22 cellular contexts compared by ENCODE assay signal in genomic region chr1:191284175-191284574, GRCh38.
DNase-seq lines count a peak whose midpoint lies in the region; ATAC-seq, FAIRE-seq and TF ChIP-seq lines count a peak whose summit lies in the region.
"Had no signal": no experiment of that assay in that cellular context is flagged by ENCODE, and none has a peak within 500 bp of the region (broad histone marks: within the 10 kb centered on the region; RNA-seq: fewer than 3 reads in every experiment).

No MANE protein-coding gene starts in this region.

- no peaks in the 10 kb centered on the region for H3K79me2 ChIP-seq in HepG2 (ENCODE audit: insufficient read depth, low read length)
- no peaks in the 10 kb centered on the region for H3K79me2 ChIP-seq in K562 (ENCODE audit: control insufficient read depth, insufficient read depth, low read length)

- H3K4me3 ChIP-seq in HepG2 (replicated peaks in 1 of 3; ENCODE audit: insufficient read depth in 1 of 3, low read depth in 2 of 3, low read length in 3 of 3) (no peak overlapping the region), right lobe of liver (no peak overlapping the region), IMR-90 (ENCODE audit: insufficient read depth, low read depth, low read length) (no peak overlapping the region), K562 (no peak overlapping the region), lower leg skin (ENCODE audit: low read depth, poor library complexity, severe bottlenecking) (no peak overlapping the region), heart left ventricle (no peak overlapping the region)
- H3K4me3 ChIP-seq: BLaER1, GM12878, GM23248 had no signal

- TF ChIP-seq POLR2A in HepG2 (IDR thresholded peaks at IDR 0.05; ENCODE audit: insufficient read depth in 1 of 2, low read depth in 2 of 2, low read length in 2 of 2) (no peak), right lobe of liver (IDR thresholded peaks at IDR 0.05) (no peak), IMR-90 (IDR thresholded peaks at IDR 0.05; ENCODE audit: low read depth, low read length) (no peak), K562 (conservative IDR thresholded peaks at IDR 0.05) (no peak), lower leg skin (IDR thresholded peaks at IDR 0.05) (no peak), heart left ventricle (IDR thresholded peaks at IDR 0.05) (no peak)

- no peaks in the 10 kb centered on the region for H3K4me1 ChIP-seq in HepG2 (ENCODE audit: insufficient read depth, low read length)
- H3K4me1 ChIP-seq in right lobe of liver: no peaks in the 10 kb centered on the region
- H3K4me1 ChIP-seq in IMR-90 (ENCODE audit: control insufficient read depth, insufficient read depth, low read length): no peaks in the 10 kb centered on the region
- H3K4me1 ChIP-seq in K562 (replicated peaks in 1 of 2; ENCODE audit: control insufficient read depth in 2 of 2, insufficient read depth in 2 of 2, low read length in 2 of 2): no peaks in the 10 kb centered on the region
- no peaks in the 10 kb centered on the region for H3K4me1 ChIP-seq in heart left ventricle
- H3K4me1 ChIP-seq: BLaER1, Caco-2 had no signal

- H4K20me1 ChIP-seq in HepG2 (ENCODE audit: insufficient read depth, low read length): no peaks in the 10 kb centered on the region
- H4K20me1 ChIP-seq in IMR-90 (ENCODE audit: insufficient read depth, low read length): no peaks in the 10 kb centered on the region
- no peaks in the 10 kb centered on the region for H4K20me1 ChIP-seq in K562 (replicated peaks; ENCODE audit: control insufficient read depth, insufficient read depth, low read length)
- H4K20me1 ChIP-seq: BLaER1 had no signal

- 0 out of 2 replicates have a peak, but pooled peaks cover 9% of the 10 kb centered on the region for H3K9me3 ChIP-seq in HepG2 (ENCODE audit: low read length)
- H3K9me3 ChIP-seq in right lobe of liver: no peaks in the 10 kb centered on the region
- H3K9me3 ChIP-seq in IMR-90 (ENCODE audit: control insufficient read depth, insufficient read depth, low read length): peaks cover 2% of the 10 kb centered on the region; the same call in 1 of the 2 replicates
- peaks cover 6% of the 10 kb centered on the region; the same call in 1 of the 2 replicates for H3K9me3 ChIP-seq in K562 (replicated peaks; ENCODE audit: control insufficient read depth, insufficient read depth, low read depth, low read length)
- H3K9me3 ChIP-seq in heart left ventricle: peaks cover 0 to 32% (median 5%) of the 10 kb centered on the region in 12 donors
- H3K9me3 ChIP-seq: Caco-2 had no signal

- in situ Hi-C loops in HepG2 (cut with HindIII; ENCODE audit: extremely low pct_ligation_motif_present, low pct_unique_long_range_greater_than_20kb): no loop called here
- in situ Hi-C loops in IMR-90 (cut with MboI; ENCODE audit: low sequenced_read_pairs): no loop called here
- in situ Hi-C loops in K562 (cut with MboI): no loop called here

- H2BK5ac ChIP-seq in IMR-90 (ENCODE audit: low read depth, low read length, poor library complexity, severe bottlenecking): no peak overlapping the region

- CTCF ChIA-PET in HepG2 (lab: Yijun Ruan, JAX; ENCODE audit: low intra/inter-chr PET ratio, low total read pairs) (no interaction called here), IMR-90 (lab: Yijun Ruan, JAX) (no interaction called here), K562 (lab: Yijun Ruan, JAX; ENCODE audit: low intra/inter-chr PET ratio) (no interaction called here)

- POLR2A ChIA-PET in HepG2 (lab: Yijun Ruan, JAX) (no interaction called here), IMR-90 (lab: Charles Lee; ENCODE audit: unreplicated experiment) (no interaction called here), K562 (lab: Yijun Ruan, JAX) (no interaction called here)

- DNase-seq in HepG2 (ENCODE audit: low spot score) (no peak), right lobe of liver (no peak), IMR-90 (no peak), K562 (ENCODE audit: extremely low read depth in 1 of 4, low spot score in 3 of 4) (no peak), lower leg skin (ENCODE audit: low spot score in 2 of 2) (no peak), heart left ventricle (no peak)
- DNase-seq: 8988T; Caco-2; CD4-positive, CD25-positive, alpha-beta regulatory T cell; CD8-positive, alpha-beta T cell; DMS 273 treated with DMSO at 0.1 percent for 48 hours; DMS79; EL; GDM1; GM23248; H7; HCEC 1CT had no signal

- no peaks in the 10 kb centered on the region for H3K9me1 ChIP-seq in IMR-90 (ENCODE audit: insufficient read depth, low read length)
- H3K9me1 ChIP-seq in K562 (ENCODE audit: control insufficient read depth, insufficient read depth, low read length): no peaks in the 10 kb centered on the region

- no peak overlapping the region for H3K4ac ChIP-seq in IMR-90 (ENCODE audit: low read depth, low read length)

- no peak overlapping the region for H3K4me2 ChIP-seq in HepG2 (ENCODE audit: low read depth, low read length)
- no peak overlapping the region for H3K4me2 ChIP-seq in IMR-90 (ENCODE audit: low read depth, low read length)
- H3K4me2 ChIP-seq in K562 (ENCODE audit: insufficient read depth, low read length): no peak overlapping the region
- H3K4me2 ChIP-seq: BLaER1 had no signal

- no peak overlapping the region for H3K9ac ChIP-seq in HepG2 (ENCODE audit: insufficient read depth, low read depth, low read length)
- no peak overlapping the region for H3K9ac ChIP-seq in IMR-90 (ENCODE audit: low read depth, low read length)
- no peak overlapping the region for H3K9ac ChIP-seq in K562 (ENCODE audit: insufficient read depth in 1 of 2, low read depth in 2 of 2, low read length in 2 of 2)
- H3K9ac ChIP-seq: BLaER1, GM23248 had no signal

- H3K36me3 ChIP-seq in HepG2 (replicated peaks in 1 of 2; ENCODE audit: control insufficient read depth in 1 of 2, insufficient read depth in 2 of 2, low read length in 2 of 2) (no peaks in the 10 kb centered on the region), right lobe of liver (no peaks in the 10 kb centered on the region), IMR-90 (ENCODE audit: control insufficient read depth, insufficient read depth, low read length) (no peaks in the 10 kb centered on the region), K562 (ENCODE audit: control insufficient read depth, insufficient read depth, low read length) (no peaks in the 10 kb centered on the region), heart left ventricle (no peaks in the 10 kb centered on the region)
- H3K36me3 ChIP-seq: BLaER1 had no signal

- no peak overlapping the region for H2AFZ ChIP-seq in HepG2 (ENCODE audit: low read length)
- no peak overlapping the region for H2AFZ ChIP-seq in IMR-90 (replicated peaks; ENCODE audit: low read length, poor library complexity)
- no peak overlapping the region for H2AFZ ChIP-seq in K562 (ENCODE audit: low read depth, low read length)
- H2AFZ ChIP-seq: GM23248 had no signal

- intact Hi-C loops in HepG2 (cut with micrococcal nuclease; ENCODE audit: unreplicated experiment): no loop called here
- intact Hi-C loops in right lobe of liver (cut with DNase I): no loop called here
- intact Hi-C loops in IMR-90 (cut with micrococcal nuclease): no loop called here
- intact Hi-C loops in K562 (cut with micrococcal nuclease): no loop called here
- intact Hi-C loops in lower leg skin (cut with DNase I; ENCODE audit: low total_unique reads): no loop called here
- intact Hi-C loops in heart left ventricle (cut with DNase I): no loop called here

- H3K27ac ChIP-seq in HepG2 (ENCODE audit: extremely low read length, insufficient read depth, low read length) (no peak overlapping the region), right lobe of liver (no peak overlapping the region), IMR-90 (ENCODE audit: insufficient read depth, low read length) (no peak overlapping the region), K562 (ENCODE audit: extremely low read depth, low read depth, low read length) (no peak overlapping the region), heart left ventricle (no peak overlapping the region)
- H3K27ac ChIP-seq: BLaER1, C4-2B, GM23248 had no signal

- TF ChIP-seq EP300 in HepG2 (IDR thresholded peaks at IDR 0.05; ENCODE audit: low read depth in 2 of 2, low read length in 2 of 2) (no peak), HepG2 (CRISPR knock-in tag; IDR thresholded peaks at IDR 0.05; ENCODE audit: borderline replicate concordance) (no peak), K562 (IDR thresholded peaks at IDR 0.05; ENCODE audit: low read length) (no peak)

- H2BK15ac ChIP-seq in IMR-90 (ENCODE audit: low read depth, low read length): no peak overlapping the region

- ATAC-seq in HepG2 (no peak), right lobe of liver (no peak), IMR-90 (ENCODE audit: low read depth) (no peak), K562 (no peak), heart left ventricle (no peak)
- ATAC-seq: CD8-positive, alpha-beta T cell; GM12878 had no signal

- no peak overlapping the region for H4K91ac ChIP-seq in IMR-90 (ENCODE audit: insufficient read depth, low read depth, low read length)

- no peak for TF ChIP-seq RAD21 in HepG2 (CRISPR knock-in tag; IDR thresholded peaks at IDR 0.05)
- no peak for TF ChIP-seq RAD21 in IMR-90 (IDR thresholded peaks at IDR 0.05; ENCODE audit: low read length)
- no peak for TF ChIP-seq RAD21 in K562 (CRISPR knock-in tag; conservative IDR thresholded peaks at IDR 0.05 in 1 of 2, IDR thresholded peaks at IDR 0.05 in 1 of 2)

- H3K56ac ChIP-seq in IMR-90 (ENCODE audit: extremely low read depth, insufficient read depth, low read length): no peak overlapping the region

- no TSS peak for BruUV-seq in HepG2 (replicated peaks; lab: Mats Ljungman, UMichigan)
- no TSS peak for BruUV-seq in IMR-90 (replicated peaks; lab: Mats Ljungman, UMichigan)
- no TSS peak for BruUV-seq in K562 (replicated peaks; lab: Mats Ljungman, UMichigan)

- H2BK120ac ChIP-seq in IMR-90 (ENCODE audit: low read depth, low read length): no peak overlapping the region

- FAIRE-seq in HepG2 (lab: Jason Lieb, UNC) (no peak), K562 (lab: Jason Lieb, UNC) (no peak)
- FAIRE-seq: GM12878, GM19239, H1 had no signal

- dilution Hi-C loops in IMR-90 (cut with HindIII; ENCODE audit: low sequenced_read_pairs, unreplicated experiment): no loop called here

- no peak overlapping the region for H3K23ac ChIP-seq in IMR-90 (ENCODE audit: low read depth, low read length)

- H2AK9ac ChIP-seq in IMR-90 (replicated peaks; ENCODE audit: low read depth, low read length, poor library complexity): no peak overlapping the region

- H3K14ac ChIP-seq in IMR-90 (replicated peaks; ENCODE audit: low read depth, low read length): no peak overlapping the region

- TF ChIP-seq CTCF in HepG2 (CRISPR knock-in tag; IDR thresholded peaks at IDR 0.05) (no peak), right lobe of liver (IDR thresholded peaks at IDR 0.05) (no peak), IMR-90 (conservative IDR thresholded peaks at IDR 0.05; ENCODE audit: low read depth, low read length) (no peak), K562 (IDR thresholded peaks at IDR 0.05 in 2 of 3, conservative IDR thresholded peaks at IDR 0.05 in 1 of 3; ENCODE audit: insufficient read depth in 2 of 3, low read depth in 1 of 3, low read length in 3 of 3) (no peak), lower leg skin (IDR thresholded peaks at IDR 0.05) (no peak), heart left ventricle (IDR thresholded peaks at IDR 0.05) (no peak)

- no peak overlapping the region for H2BK20ac ChIP-seq in IMR-90 (ENCODE audit: low read depth, low read length)

- no peaks in the 10 kb centered on the region for H3K27me3 ChIP-seq in HepG2 (ENCODE audit: control insufficient read depth in 1 of 2, insufficient read depth in 2 of 2, low read length in 2 of 2)
- H3K27me3 ChIP-seq in right lobe of liver: no peaks in the 10 kb centered on the region
- H3K27me3 ChIP-seq in IMR-90 (ENCODE audit: control insufficient read depth, insufficient read depth, low read length): no peaks in the 10 kb centered on the region
- no peaks in the 10 kb centered on the region for H3K27me3 ChIP-seq in K562 (ENCODE audit: control insufficient read depth in 2 of 2, insufficient read depth in 2 of 2, low read length in 2 of 2)
- H3K27me3 ChIP-seq in heart left ventricle: no peaks in the 10 kb centered on the region
- H3K27me3 ChIP-seq: BLaER1 had no signal

- H4K8ac ChIP-seq in IMR-90 (ENCODE audit: low read depth in 2 of 2, low read length in 2 of 2): no peak overlapping the region

- no peaks in the 10 kb centered on the region for H3K79me1 ChIP-seq in IMR-90 (ENCODE audit: low read depth in 1 of 2, low read length in 2 of 2)

- H3K18ac ChIP-seq in IMR-90 (ENCODE audit: low read depth, low read length): no peak overlapping the region

- no peak overlapping the region for H4K5ac ChIP-seq in IMR-90 (ENCODE audit: low read depth, low read length)

- H2AK5ac ChIP-seq in IMR-90 (ENCODE audit: low read depth, low read length): no peak overlapping the region

Comparison
In these comparisons a context has a peak if more than half of its experiments do, and no peak if none do; other contexts are left out.
1. Of the 241 proteins assayed by ChIP-seq in both HepG2 and K562: peak only in HepG2: none; only in K562: MAFF, MAFG, NFE2 and TRIM24; in both: none; in neither: 237.